19 cellular contexts compared by ENCODE assay signal in the genomic region with DNA sequence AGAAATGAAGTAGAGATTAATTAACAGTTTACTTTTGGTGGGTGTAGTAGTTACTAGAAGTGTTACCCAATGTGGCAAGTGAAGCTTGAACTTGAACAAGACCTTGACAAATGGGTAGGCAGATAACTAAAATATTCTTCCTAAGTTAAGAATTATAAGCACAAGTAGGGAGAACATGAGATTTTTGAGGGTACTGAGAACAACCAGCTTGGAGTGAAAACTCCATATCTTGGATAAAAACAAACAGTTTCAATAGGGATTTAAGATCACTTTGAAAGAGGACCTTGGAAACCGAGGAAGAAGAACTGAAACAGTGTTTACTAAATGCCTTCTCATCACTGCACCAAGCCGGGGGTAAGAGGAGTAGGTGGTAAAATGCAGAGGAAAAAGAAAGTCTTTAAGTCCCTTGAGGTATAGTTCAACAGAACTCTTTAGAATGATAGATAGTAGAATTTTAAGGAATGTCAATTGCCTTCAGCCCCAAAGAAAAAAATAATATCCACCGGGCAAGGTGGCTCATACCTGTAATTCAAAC.
"Had no signal": no experiment of that assay in that cellular context is flagged by ENCODE, and none has a peak within 500 bp of the region (broad histone marks: within the 10 kb centered on the region; RNA-seq: fewer than 3 reads in every experiment).

No MANE protein-coding gene starts in this region.

- H3K9me3 Mint-ChIP-seq: nephron progenitor cell; stimulated activated naive B cell treated with anti-CD40 and anti-IgM and Interleukin-4, amounts not matched to agents 10 μg/mL and 1 μg/mL and 100 μg/mL, for 72 hours; stimulated activated naive CD8-positive, alpha-beta T cell treated with anti-CD3 and anti-CD28 coated beads, Interleukin-15, amount 100 ng/mL, for 72 hours had no signal

- H3K27ac ChIP-seq: dorsolateral prefrontal cortex, hepatocyte, psoas muscle, testis, tibial nerve, upper lobe of right lung, vagina had no signal

- ATAC-seq: left colon; naive thymus-derived CD4-positive, alpha-beta T cell; psoas muscle; stimulated activated naive B cell treated with anti-CD40 and anti-IgM and Interleukin-4, amounts not matched to agents 10 μg/mL and 1 μg/mL and 100 μg/mL, for 72 hours; stimulated activated naive CD8-positive, alpha-beta T cell treated with anti-CD3 and anti-CD28 coated beads, Interleukin-15, amount 100 ng/mL, for 72 hours; upper lobe of right lung had no signal

- DNase-seq: dorsolateral prefrontal cortex; effector CD8-positive, alpha-beta T cell; foreskin melanocyte; head of caudate nucleus; left colon; naive thymus-derived CD4-positive, alpha-beta T cell; nephron progenitor cell; psoas muscle; retina; right lobe of liver; stimulated activated CD4-positive, alpha-beta T cell treated with anti-CD3 and anti-CD28 coated beads, Interleukin-2, amount 100 ng/mL, for 24 hours; stimulated activated CD4-positive, alpha-beta T cell treated with anti-CD3 and anti-CD28 coated beads, Interleukin-4, amount 100 ng/mL, for 4 hours; stimulated activated naive B cell treated with anti-CD40 and anti-IgM and Interleukin-4, amounts not matched to agents 10 μg/mL and 1 μg/mL and 100 μg/mL, for 72 hours; stimulated activated naive CD8-positive, alpha-beta T cell treated with anti-CD3 and anti-CD28 coated beads, Interleukin-15, amount 100 ng/mL, for 72 hours; testis; upper lobe of right lung had no signal

- H3K4me3 ChIP-seq: dorsolateral prefrontal cortex, hepatocyte, psoas muscle, testis, tibial nerve, upper lobe of right lung, vagina had no signal

- H3K4me2 ChIP-seq: hepatocyte had no signal

- H3K79me2 ChIP-seq: hepatocyte had no signal

- H3K27ac Mint-ChIP-seq: naive thymus-derived CD4-positive, alpha-beta T cell; nephron progenitor cell; stimulated activated naive B cell treated with anti-CD40 and anti-IgM and Interleukin-4, amounts not matched to agents 10 μg/mL and 1 μg/mL and 100 μg/mL, for 72 hours; stimulated activated naive CD8-positive, alpha-beta T cell treated with anti-CD3 and anti-CD28 coated beads, Interleukin-15, amount 100 ng/mL, for 72 hours had no signal

- H3K4me3 Mint-ChIP-seq: naive thymus-derived CD4-positive, alpha-beta T cell; nephron progenitor cell; stimulated activated naive B cell treated with anti-CD40 and anti-IgM and Interleukin-4, amounts not matched to agents 10 μg/mL and 1 μg/mL and 100 μg/mL, for 72 hours; stimulated activated naive CD8-positive, alpha-beta T cell treated with anti-CD3 and anti-CD28 coated beads, Interleukin-15, amount 100 ng/mL, for 72 hours had no signal

- H2AFZ ChIP-seq: hepatocyte had no signal

- H3K4me1 ChIP-seq: psoas muscle, right lobe of liver, testis, upper lobe of right lung, vagina had no signal

- H3K4me1 Mint-ChIP-seq: naive thymus-derived CD4-positive, alpha-beta T cell; nephron progenitor cell; stimulated activated naive B cell treated with anti-CD40 and anti-IgM and Interleukin-4, amounts not matched to agents 10 μg/mL and 1 μg/mL and 100 μg/mL, for 72 hours; stimulated activated naive CD8-positive, alpha-beta T cell treated with anti-CD3 and anti-CD28 coated beads, Interleukin-15, amount 100 ng/mL, for 72 hours had no signal

- H3K36me3 Mint-ChIP-seq: naive thymus-derived CD4-positive, alpha-beta T cell; stimulated activated naive B cell treated with anti-CD40 and anti-IgM and Interleukin-4, amounts not matched to agents 10 μg/mL and 1 μg/mL and 100 μg/mL, for 72 hours had no signal

- H3K27me3 Mint-ChIP-seq: naive thymus-derived CD4-positive, alpha-beta T cell; stimulated activated naive B cell treated with anti-CD40 and anti-IgM and Interleukin-4, amounts not matched to agents 10 μg/mL and 1 μg/mL and 100 μg/mL, for 72 hours; stimulated activated naive CD8-positive, alpha-beta T cell treated with anti-CD3 and anti-CD28 coated beads, Interleukin-15, amount 100 ng/mL, for 72 hours had no signal

- H3K27me3 ChIP-seq: dorsolateral prefrontal cortex, hepatocyte, right lobe of liver, testis, tibial nerve, upper lobe of right lung, vagina had no signal

- H3K9me3 ChIP-seq: psoas muscle, right lobe of liver, testis, tibial nerve, upper lobe of right lung, vagina had no signal

- H3K36me3 ChIP-seq: right lobe of liver, tibial nerve, upper lobe of right lung, vagina had no signal
